ENCODE assay signal across 28 cellular contexts in the genomic region with DNA sequence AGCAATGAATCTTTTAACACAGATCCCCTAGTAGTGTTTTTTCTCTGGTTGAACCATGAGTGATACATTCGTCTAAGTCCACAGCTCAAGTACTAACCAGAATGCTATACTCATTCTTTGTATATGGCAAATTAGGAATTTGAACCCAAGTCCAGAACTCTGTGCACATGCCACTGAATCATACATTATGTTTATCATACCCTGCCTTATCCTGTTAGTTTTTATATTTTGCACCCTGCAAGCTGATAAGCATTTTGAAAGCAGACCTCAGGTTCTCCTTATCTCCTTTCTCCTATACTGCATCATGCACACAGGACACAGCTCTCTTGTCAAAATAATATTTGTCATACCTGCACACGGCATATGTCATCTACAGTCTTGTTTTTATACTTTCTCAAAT.
"Had no signal": no experiment of that assay in that cellular context is flagged by ENCODE, and none has a peak within 500 bp of the region (broad histone marks: within the 10 kb centered on the region; RNA-seq: fewer than 3 reads in every experiment).

No MANE protein-coding gene starts in this region.

- H3K4me3 ChIP-seq: coronary artery, gastrocnemius medialis, heart right ventricle, left ventricle myocardium inferior, lower lobe of right lung, prostate gland, skin epidermis, thoracic aorta, tibial nerve, upper lobe of right lung, uterus had no signal

- ATAC-seq: gastrocnemius medialis; heart right ventricle; left colon; lower lobe of right lung; naive thymus-derived CD8-positive, alpha-beta T cell; right cardiac atrium; stimulated activated naive B cell treated with anti-CD40 and anti-IgM and Interleukin-4, amounts not matched to agents 10 μg/mL and 1 μg/mL and 100 μg/mL, for 72 hours; upper lobe of right lung had no signal

- H3K4me1 ChIP-seq: gastrocnemius medialis, heart right ventricle, left ventricle myocardium inferior, lower lobe of right lung, prostate gland, tibial nerve, upper lobe of right lung, uterus had no signal

- H3K27ac ChIP-seq: coronary artery, gastrocnemius medialis, heart right ventricle, left ventricle myocardium inferior, lower lobe of right lung, prostate gland, skin epidermis, thoracic aorta, tibial nerve, upper lobe of right lung, uterus had no signal

- H3K9me3 ChIP-seq: gastrocnemius medialis, left ventricle myocardium inferior, lower lobe of right lung, prostate gland, thoracic aorta, tibial nerve, upper lobe of right lung, uterus had no signal

- H3K27me3 ChIP-seq: gastrocnemius medialis, heart right ventricle, tibial nerve, upper lobe of right lung, uterus had no signal

- H3K36me3 ChIP-seq: gastrocnemius medialis, heart right ventricle, left ventricle myocardium inferior, lower lobe of right lung, prostate gland, thoracic aorta, tibial nerve, upper lobe of right lung, uterus had no signal

- FAIRE-seq: endothelial cell of umbilical vein had no signal

- DNase-seq: dermis blood vessel endothelial cell; effector memory CD4-positive, alpha-beta T cell; foreskin fibroblast; gastrocnemius medialis; glutamatergic neuron; heart right ventricle; hypothalamus; immature natural killer cell; islet precursor cell; kidney glomerular epithelial cell; left colon; left ventricle myocardium inferior; lower lobe of right lung; naive thymus-derived CD8-positive, alpha-beta T cell; nephron progenitor cell; nucleus accumbens; right cardiac atrium; stimulated activated CD4-positive, alpha-beta T cell treated with anti-CD3 and anti-CD28 coated beads, Interleukin-15, amount 100 ng/mL, for 24 hours; stimulated activated CD4-positive, alpha-beta T cell treated with anti-CD3 and anti-CD28 coated beads, Interleukin-2, amount 100 ng/mL, for 48 hours; stimulated activated naive B cell treated with anti-CD40 and anti-IgM and Interleukin-4, amounts not matched to agents 10 μg/mL and 1 μg/mL and 100 μg/mL, for 72 hours; upper lobe of right lung; uterus had no signal
